8 cellular contexts compared by ENCODE assay signal in genomic region chr1:203320546-203321272, GRCh38. TPM values are rescaled to one million over a fixed set of nuclear protein-coding genes. Genes with fewer than 3 reads are reported as not detected.
DNase-seq lines count a peak whose midpoint lies in the region; ATAC-seq and TF ChIP-seq lines count a peak whose summit lies in the region.

No MANE protein-coding gene starts in this region.

- H2AFZ ChIP-seq in neuronal stem cell (ENCODE audit: low read length) = no peak overlapping the region

- peaks cover 27 to 32% of the 10 kb centered on the region in 2 donors for H3K4me1 ChIP-seq in neuronal stem cell (ENCODE audit: control insufficient read depth in 2 of 2, insufficient read depth in 1 of 2, low read depth in 1 of 2, low read length in 2 of 2)

- no peak overlapping the region for H2AK5ac ChIP-seq in neuronal stem cell (ENCODE audit: low read depth, low read length)

- no peaks in the 10 kb centered on the region for H3K27me3 ChIP-seq in neuronal stem cell (ENCODE audit: control insufficient read depth in 3 of 3, insufficient read depth in 3 of 3, low read depth in 1 of 3, low read length in 3 of 3)

- H3K27ac Mint-ChIP-seq in brain (peak overlapping the region; percentile 1 to 97 (median 87)), memory B cell (peak overlapping the region; percentile 98)

- H3K14ac ChIP-seq in neuronal stem cell (ENCODE audit: low read length) = no peak overlapping the region

- peak; percentile 42 for DNase-seq in GM03348 (ENCODE audit: low spot score)
- peak; percentile 83 for DNase-seq in KG1 (lab: John Stamatoyannopoulos, UW)
- peak; percentile 33 for DNase-seq in OCI-M1 (lab: John Stamatoyannopoulos, UW)
- DNase-seq in memory B cell (ENCODE audit: low spot score in 2 of 2) = peak; percentile 61 to 66
- DNase-seq in neuronal stem cell (ENCODE audit: low spot score) = no peak
- DNase-seq in 8988T = no peak

- H3K9me3 ChIP-seq in neuronal stem cell (replicated peaks in 1 of 2; ENCODE audit: control insufficient read depth in 2 of 2, insufficient read depth in 1 of 2, low read depth in 1 of 2, low read length in 2 of 2) = no peaks in the 10 kb centered on the region

- H4K91ac ChIP-seq in neuronal stem cell (ENCODE audit: low read depth, low read length, poor library complexity) = no peak overlapping the region

- no peak overlapping the region for H3K9ac ChIP-seq in neuronal stem cell (ENCODE audit: low read depth, low read length, poor library complexity)

- no peaks in the 10 kb centered on the region for H3K36me3 ChIP-seq in neuronal stem cell (replicated peaks in 1 of 2; ENCODE audit: control insufficient read depth in 2 of 2, insufficient read depth in 2 of 2, low read length in 2 of 2)

- H3K23ac ChIP-seq in neuronal stem cell (ENCODE audit: low read depth, low read length, poor library complexity) = no peak overlapping the region

- H3K4me1 Mint-ChIP-seq in brain = peaks cover 91% of the 10 kb centered on the region
- H3K4me1 Mint-ChIP-seq in memory B cell = peaks cover 83% of the 10 kb centered on the region

- no peaks in the 10 kb centered on the region for H3K79me1 ChIP-seq in neuronal stem cell (ENCODE audit: low read depth, low read length)

- H3K9me3 Mint-ChIP-seq in brain (peaks cover 0 to 1% (median 0%) of the 10 kb centered on the region in 5 experiments), memory B cell (peaks cover 3% of the 10 kb centered on the region)

- H3K4me3 Mint-ChIP-seq in brain = peak overlapping the region in 2 of 5 experiments; percentile 16 to 46
- H3K4me3 Mint-ChIP-seq in memory B cell = peak overlapping the region; percentile 77

- no peak overlapping the region for H4K8ac ChIP-seq in neuronal stem cell (ENCODE audit: low read depth, low read length)

- no peak overlapping the region for H2BK12ac ChIP-seq in neuronal stem cell (ENCODE audit: low read length)

- H3K4me3 ChIP-seq in neuronal stem cell (ENCODE audit: low read length in 2 of 2) = no peak overlapping the region

- H3K36me3 Mint-ChIP-seq in brain (no peaks in the 10 kb centered on the region), memory B cell (no peaks in the 10 kb centered on the region)

- TF ChIP-seq CTCF in brain (conservative IDR thresholded peaks at IDR 0.05) = no peak

- H3K27me3 Mint-ChIP-seq in brain (no peaks in the 10 kb centered on the region), memory B cell (no peaks in the 10 kb centered on the region)

- no peak overlapping the region for H3K4me2 ChIP-seq in neuronal stem cell (ENCODE audit: insufficient read depth, low read length, poor library complexity, severe bottlenecking)

- H2BK15ac ChIP-seq in neuronal stem cell (ENCODE audit: low read length) = no peak overlapping the region

- H3K18ac ChIP-seq in neuronal stem cell (ENCODE audit: low read length) = no peak overlapping the region

- ATAC-seq in GM21576 (IDR thresholded peaks at IDR 0.05; ENCODE audit: unreplicated experiment) = peak; percentile 55
- ATAC-seq in memory B cell (ENCODE audit: low read depth) = peak; percentile 79

- no peak overlapping the region for H3K4ac ChIP-seq in neuronal stem cell (ENCODE audit: low read length)

- H2BK120ac ChIP-seq in neuronal stem cell (ENCODE audit: low read depth, low read length) = no peak overlapping the region

- no peak overlapping the region for H3K27ac ChIP-seq in neuronal stem cell (replicated peaks; ENCODE audit: low read length)

- H2BK5ac ChIP-seq in neuronal stem cell (ENCODE audit: low read length) = no peak overlapping the region

- WGBS in neuronal stem cell (ENCODE audit: extremely low coverage in 2 of 2, insufficient read length in 2 of 2, insufficient replicate concordance in 1 of 2), 2 donors = no CpG with 5 or more reads among the region's 6 CpGs

RNA-seq across cellular contexts. Expression of gene BTG2, which starts 15.4 kb away (rescaled TPM):
- 117 TPM for polyA plus RNA-seq in brain (ENCODE audit: insufficient read depth, low read depth, low replicate concordance)
- 59.9 TPM for polyA plus RNA-seq in neuronal stem cell (2013, experiment 1 of 2)
- 59.9 TPM for polyA plus RNA-seq in neuronal stem cell (2013, experiment 2 of 2)

RNA-seq across cellular contexts. Expression of gene FMOD, which starts 30.2 kb away (rescaled TPM):
- 7.9 TPM for polyA plus RNA-seq in brain (ENCODE audit: insufficient read depth, low read depth, low replicate concordance)
- polyA plus RNA-seq in neuronal stem cell (2013, experiment 1 of 2) = 2.0 TPM
- polyA plus RNA-seq in neuronal stem cell (2013, experiment 2 of 2) = 2.0 TPM

Comparison
In these comparisons a context has a peak if more than half of its experiments do, and no peak if none do; other contexts are left out.
1. DNase-seq: peak in GM03348 (single experiment), KG1 (single experiment), OCI-M1 (single experiment) and memory B cell (2 of 2); none in neuronal stem cell (single experiment) and 8988T (single experiment).